Comparison of ENCODE assay signal across 27 cellular contexts in the genomic region with DNA sequence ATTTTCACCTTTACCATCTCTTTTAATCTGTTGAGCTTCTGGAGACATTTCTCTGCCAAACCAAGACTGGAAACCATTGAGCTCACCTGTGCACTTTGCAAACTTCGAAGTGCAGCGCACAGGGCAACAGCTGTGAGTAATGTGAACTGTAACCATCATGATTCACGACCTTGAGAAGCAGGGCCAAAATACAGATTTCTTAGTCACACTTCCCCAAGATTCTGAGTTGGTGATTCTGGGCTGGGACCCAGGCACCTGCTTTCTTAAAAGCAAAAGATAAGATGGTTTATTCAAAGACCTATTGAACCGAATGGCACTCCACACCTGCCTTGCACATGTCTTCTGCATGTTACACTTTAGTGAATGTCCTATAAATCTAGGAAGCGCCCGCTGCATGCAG. TPM values are rescaled to one million over a fixed set of nuclear protein-coding genes. Genes with fewer than 3 reads are reported as not detected.
DNase-seq lines count a peak whose midpoint lies in the region; ATAC-seq, FAIRE-seq and TF ChIP-seq lines count a peak whose summit lies in the region.
"Had no signal": no experiment of that assay in that cellular context is flagged by ENCODE, and none has a peak within 500 bp of the region (broad histone marks: within the 10 kb centered on the region; RNA-seq: fewer than 3 reads in every experiment).

No MANE protein-coding gene starts in this region.

- H3K4me3 ChIP-seq in PC-3 (ENCODE audit: low read length) (no peak overlapping the region), endothelial cell of umbilical vein (replicated peaks in 1 of 3; ENCODE audit: insufficient read depth in 1 of 3, low read depth in 1 of 3, low read length in 3 of 3) (no peak overlapping the region)
- H3K4me3 ChIP-seq in effector memory CD4-positive, alpha-beta T cell (ENCODE audit: insufficient read depth, low read depth, low read length, poor library complexity, severe bottlenecking) = no peak overlapping the region
- H3K4me3 ChIP-seq: A549, BLaER1, esophagus squamous epithelium, GM23338, mucosa of descending colon, right atrium auricular region had no signal

- H3K27ac ChIP-seq in PC-3 (ENCODE audit: low read length) = no peak overlapping the region
- H3K27ac ChIP-seq in endothelial cell of umbilical vein (ENCODE audit: insufficient read depth, low read depth, low read length) = no peak overlapping the region
- no peak overlapping the region for H3K27ac ChIP-seq in effector memory CD4-positive, alpha-beta T cell (ENCODE audit: insufficient read depth, low read length, poor library complexity, severe bottlenecking)
- H3K27ac ChIP-seq: A549, BLaER1, esophagus squamous epithelium had no signal

- H3K9me3 ChIP-seq in PC-3 (ENCODE audit: low read length) = no peaks in the 10 kb centered on the region
- no peaks in the 10 kb centered on the region for H3K9me3 ChIP-seq in endothelial cell of umbilical vein (replicated peaks; ENCODE audit: control insufficient read depth, insufficient read depth, low read length)
- H3K9me3 ChIP-seq in effector memory CD4-positive, alpha-beta T cell (ENCODE audit: control insufficient read depth, low read length) = no peaks in the 10 kb centered on the region
- H3K9me3 ChIP-seq: A549, BLaER1, esophagus squamous epithelium, mucosa of descending colon, right atrium auricular region had no signal

- H3K4me1 ChIP-seq in PC-3 (ENCODE audit: insufficient read depth, low read length) (peaks cover 14% of the 10 kb centered on the region), endothelial cell of umbilical vein (ENCODE audit: control insufficient read depth, extremely low read depth, insufficient read depth, low read length) (no peaks in the 10 kb centered on the region)
- H3K4me1 ChIP-seq in effector memory CD4-positive, alpha-beta T cell (ENCODE audit: control insufficient read depth, insufficient read depth, low read length, poor library complexity, severe bottlenecking) = peaks cover 9% of the 10 kb centered on the region
- H3K4me1 ChIP-seq: A549 had no signal

- no peaks in the 10 kb centered on the region for H4K20me1 ChIP-seq in PC-3 (ENCODE audit: low read length)
- no peaks in the 10 kb centered on the region for H4K20me1 ChIP-seq in endothelial cell of umbilical vein (replicated peaks; ENCODE audit: control insufficient read depth, extremely low read depth, insufficient read depth, low read length)

- TF ChIP-seq POLR2A in endothelial cell of umbilical vein (IDR thresholded peaks at IDR 0.05; ENCODE audit: low read depth, low read length) = no peak

- H3K27ac Mint-ChIP-seq in T-helper 2 cell treated with Interferon-gamma antibody and Interleukin-4, amounts not matched to agents 5 μg/mL and 100 μg/mL, for 36 hours = peak overlapping the region; percentile 22
- H3K27ac Mint-ChIP-seq in stimulated activated effector memory CD8-positive, alpha-beta T cell treated with anti-CD3 and anti-CD28 coated beads, Interleukin-12 subunit alpha, Interleukin-12 subunit beta, amount 100 ng/mL, for 72 hours = peak overlapping the region; percentile 19
- H3K27ac Mint-ChIP-seq: activated naive CD8-positive, alpha-beta T cell treated with anti-CD3 and anti-CD28 coated beads, Interleukin-2, amount 50 U/mL, for 24 hours; activated T-helper 2 cell treated with anti-CD3 and anti-CD28 coated beads, Interferon-gamma antibody, Interleukin-2, Interleukin-4, amounts not matched to agents 10 μg/mL and 5 μg/mL and 100 μg/mL, durations not matched to agents 14 hours and 24 hours and 36 hours; GM23338; type B pancreatic cell had no signal

- intact Hi-C loops in PC-3 (cut with micrococcal nuclease) = no loop called here
- intact Hi-C loops in endothelial cell of umbilical vein (cut with micrococcal nuclease) = loop anchor here (1.0 kb wide), 1 partner anchor 38 kb away; no protein-coding TSS in a partner anchor
- intact Hi-C loops in posterior cingulate gyrus (cut with DNase I) = no loop called here

- peaks cover 26% of the 10 kb centered on the region for H3K4me1 Mint-ChIP-seq in T-helper 2 cell treated with Interferon-gamma antibody and Interleukin-4, amounts not matched to agents 5 μg/mL and 100 μg/mL, for 36 hours (ENCODE audit: low read depth)
- H3K4me1 Mint-ChIP-seq in stimulated activated effector memory CD8-positive, alpha-beta T cell treated with anti-CD3 and anti-CD28 coated beads, Interleukin-12 subunit alpha, Interleukin-12 subunit beta, amount 100 ng/mL, for 72 hours = peaks cover 47% of the 10 kb centered on the region

- dilution Hi-C loops in endothelial cell of umbilical vein (cut with MboI; ENCODE audit: extremely low pct_ligation_motif_present, low sequenced_read_pairs) = no loop called here

- H3K36me3 ChIP-seq in PC-3 (ENCODE audit: low read depth, low read length) = no peaks in the 10 kb centered on the region; the same call in 1 of the 2 replicates
- H3K36me3 ChIP-seq in endothelial cell of umbilical vein (ENCODE audit: control insufficient read depth in 2 of 2, extremely low read depth in 1 of 2, insufficient read depth in 2 of 2, low read length in 2 of 2) = peaks cover 0 to 7% of the 10 kb centered on the region in 2 experiments
- H3K36me3 ChIP-seq in effector memory CD4-positive, alpha-beta T cell (ENCODE audit: control insufficient read depth, insufficient read depth, low read length) = peaks cover 19% of the 10 kb centered on the region

- peaks cover 4% of the 10 kb centered on the region for H3F3A ChIP-seq in PC-3 (ENCODE audit: low read length, unreplicated experiment)

- H3K9me3 Mint-ChIP-seq in T-helper 2 cell treated with Interferon-gamma antibody and Interleukin-4, amounts not matched to agents 5 μg/mL and 100 μg/mL, for 36 hours = no peaks in the 10 kb centered on the region
- no peaks in the 10 kb centered on the region for H3K9me3 Mint-ChIP-seq in stimulated activated effector memory CD8-positive, alpha-beta T cell treated with anti-CD3 and anti-CD28 coated beads, Interleukin-12 subunit alpha, Interleukin-12 subunit beta, amount 100 ng/mL, for 72 hours
- H3K9me3 Mint-ChIP-seq: activated naive CD8-positive, alpha-beta T cell treated with anti-CD3 and anti-CD28 coated beads, Interleukin-2, amount 50 U/mL, for 24 hours; activated T-helper 2 cell treated with anti-CD3 and anti-CD28 coated beads, Interferon-gamma antibody, Interleukin-2, Interleukin-4, amounts not matched to agents 10 μg/mL and 5 μg/mL and 100 μg/mL, durations not matched to agents 14 hours and 24 hours and 36 hours; GM23338; type B pancreatic cell had no signal

- no peak for FAIRE-seq in endothelial cell of umbilical vein (lab: Jason Lieb, UNC)
- FAIRE-seq: A549, D721Med, TTC549 had no signal

- H3K9me1 ChIP-seq in endothelial cell of umbilical vein (replicated peaks; ENCODE audit: control insufficient read depth, extremely low read depth, insufficient read depth, low read length) = no peaks in the 10 kb centered on the region

- H3K79me2 ChIP-seq in PC-3 (ENCODE audit: low read length) (no peaks in the 10 kb centered on the region), endothelial cell of umbilical vein (ENCODE audit: control insufficient read depth, insufficient read depth, low read length) (no peaks in the 10 kb centered on the region)

- BruUV-seq in PC-3 (replicated peaks; lab: Mats Ljungman, UMichigan) = no TSS peak
- BruUV-seq in endothelial cell of umbilical vein (replicated peaks; lab: Mats Ljungman, UMichigan) = no TSS peak

- no peaks in the 10 kb centered on the region for H3K9me2 ChIP-seq in PC-3 (replicated peaks; ENCODE audit: low read length)

- peaks cover 3% of the 10 kb centered on the region for H3K27me3 Mint-ChIP-seq in T-helper 2 cell treated with Interferon-gamma antibody and Interleukin-4, amounts not matched to agents 5 μg/mL and 100 μg/mL, for 36 hours (ENCODE audit: low read depth)
- H3K27me3 Mint-ChIP-seq: activated CD4-positive, alpha-beta T cell treated with anti-CD3 and anti-CD28 coated beads for 36 hours; activated naive CD8-positive, alpha-beta T cell treated with anti-CD3 and anti-CD28 coated beads, Interleukin-2, amount 50 U/mL, for 24 hours; type B pancreatic cell had no signal

- no peak overlapping the region for H3K4me3 Mint-ChIP-seq in T-helper 2 cell treated with Interferon-gamma antibody and Interleukin-4, amounts not matched to agents 5 μg/mL and 100 μg/mL, for 36 hours
- H3K4me3 Mint-ChIP-seq in stimulated activated effector memory CD8-positive, alpha-beta T cell treated with anti-CD3 and anti-CD28 coated beads, Interleukin-12 subunit alpha, Interleukin-12 subunit beta, amount 100 ng/mL, for 72 hours = no peak overlapping the region
- H3K4me3 Mint-ChIP-seq: activated CD4-positive, alpha-beta T cell treated with anti-CD3 and anti-CD28 coated beads for 36 hours; activated naive CD8-positive, alpha-beta T cell treated with anti-CD3 and anti-CD28 coated beads, Interleukin-2, amount 50 U/mL, for 24 hours; GM23338; type B pancreatic cell had no signal

- H2AFZ ChIP-seq in PC-3 (ENCODE audit: low read length) (no peak overlapping the region), endothelial cell of umbilical vein (ENCODE audit: low read depth, low read length) (no peak overlapping the region)
- H2AFZ ChIP-seq: GM23338 had no signal

- DNase-seq in T-helper 2 cell treated with Interferon-gamma antibody and Interleukin-4, amounts not matched to agents 5 μg/mL and 100 μg/mL, for 36 hours (ENCODE audit: low spot score) = no peak
- no peak for DNase-seq in T-helper 2 cell
- peak; percentile 71 for DNase-seq in PC-3
- peak; percentile 12 for DNase-seq in endothelial cell of umbilical vein (ENCODE audit: low read depth, low spot score)
- no peak for DNase-seq in stimulated activated effector memory CD8-positive, alpha-beta T cell treated with anti-CD3 and anti-CD28 coated beads, Interleukin-12 subunit alpha, Interleukin-12 subunit beta, amount 100 ng/mL, for 72 hours (ENCODE audit: low spot score in 2 of 2)
- DNase-seq in NCI-H2171 (lab: John Stamatoyannopoulos, UW) = no peak
- no peak for DNase-seq in posterior cingulate gyrus
- DNase-seq in effector memory CD4-positive, alpha-beta T cell = no peak
- DNase-seq: activated CD4-positive, alpha-beta T cell treated with anti-CD3 and anti-CD28 coated beads for 36 hours; activated naive CD8-positive, alpha-beta T cell treated with anti-CD3 and anti-CD28 coated beads, Interleukin-2, amount 50 U/mL, for 24 hours; esophagus squamous epithelium; glutamatergic neuron; MM.1S; mucosa of descending colon; NCI-H187 treated with DMSO at 0.1 percent for 48 hours; nucleus accumbens; stimulated activated naive CD8-positive, alpha-beta T cell treated with anti-CD3 and anti-CD28 coated beads, Interleukin-15, Interleukin-2, amounts not matched to agents 100 U/mL and 50 U/mL, for 24 hours had no signal

- ATAC-seq in PC-3 = peak; percentile 91
- no peak for ATAC-seq in stimulated activated effector memory CD8-positive, alpha-beta T cell treated with anti-CD3 and anti-CD28 coated beads, Interleukin-12 subunit alpha, Interleukin-12 subunit beta, amount 100 ng/mL, for 72 hours
- ATAC-seq: A549; activated CD4-positive, alpha-beta T cell treated with anti-CD3 and anti-CD28 coated beads for 36 hours; activated naive CD8-positive, alpha-beta T cell treated with anti-CD3 and anti-CD28 coated beads, Interleukin-2, amount 50 U/mL, for 24 hours; GM23338; left lobe of liver; mucosa of descending colon; stimulated activated naive CD8-positive, alpha-beta T cell treated with anti-CD3 and anti-CD28 coated beads, Interleukin-15, Interleukin-2, amounts not matched to agents 100 U/mL and 50 U/mL, for 24 hours had no signal

- POLR2A ChIA-PET in PC-3 (lab: Charles Lee; ENCODE audit: unreplicated experiment) = no interaction called here
- POLR2A ChIA-PET in endothelial cell of umbilical vein (lab: Charles Lee) = no interaction called here

- H3K27me3 ChIP-seq in PC-3 (ENCODE audit: low read length) = no peaks in the 10 kb centered on the region
- H3K27me3 ChIP-seq in endothelial cell of umbilical vein (ENCODE audit: control insufficient read depth in 2 of 2, insufficient read depth in 2 of 2, low read length in 2 of 2) = no peaks in the 10 kb centered on the region
- no peaks in the 10 kb centered on the region for H3K27me3 ChIP-seq in effector memory CD4-positive, alpha-beta T cell (replicated peaks; ENCODE audit: control insufficient read depth, insufficient read depth, low read length, poor library complexity, severe bottlenecking)
- H3K27me3 ChIP-seq: BLaER1, esophagus squamous epithelium, right atrium auricular region had no signal

- H3K9ac ChIP-seq in PC-3 (ENCODE audit: low read length) (no peak overlapping the region), endothelial cell of umbilical vein (replicated peaks; ENCODE audit: extremely low read depth, insufficient read depth, low read length) (no peak overlapping the region)
- H3K9ac ChIP-seq: BLaER1 had no signal

- CTCF ChIA-PET in PC-3 (lab: Charles Lee) = no interaction called here
- CTCF ChIA-PET in endothelial cell of umbilical vein (lab: Charles Lee) = interaction anchor here (0.6 to 1.4 kb wide), 3 partner anchors 9 to 96 kb away, joined by 3 to 4 read pairs (median 3); no protein-coding TSS in a partner anchor

- H3K36me3 Mint-ChIP-seq in T-helper 2 cell treated with Interferon-gamma antibody and Interleukin-4, amounts not matched to agents 5 μg/mL and 100 μg/mL, for 36 hours (ENCODE audit: low read depth) = peaks cover 17% of the 10 kb centered on the region
- H3K36me3 Mint-ChIP-seq in stimulated activated effector memory CD8-positive, alpha-beta T cell treated with anti-CD3 and anti-CD28 coated beads, Interleukin-12 subunit alpha, Interleukin-12 subunit beta, amount 100 ng/mL, for 72 hours = no peaks in the 10 kb centered on the region

- TF ChIP-seq CTCF in PC-3 (conservative IDR thresholded peaks at IDR 0.05; ENCODE audit: low read depth, low read length) (no peak), endothelial cell of umbilical vein (IDR thresholded peaks at IDR 0.05; ENCODE audit: extremely low read depth in 1 of 2, insufficient read depth in 1 of 2, low read depth in 1 of 2, low read length in 2 of 2) (no peak)

- H3K4me2 ChIP-seq in PC-3 (ENCODE audit: low read length) = no peak overlapping the region
- H3K4me2 ChIP-seq in endothelial cell of umbilical vein (ENCODE audit: insufficient read depth, low read length) = no peak overlapping the region
- H3K4me2 ChIP-seq: A549, GM23338 had no signal

RNA-seq across cellular contexts. Expression of a gene that starts 10.2 kb away (rescaled TPM):
- total RNA-seq in PC-3 (2014; rRNA removed) (73.5 and 76.7 TPM in 2 replicates), endothelial cell of umbilical vein (40.3 and 41.6 TPM in 2 replicates)
- 101 and 145 TPM in 2 replicates for polyA plus RNA-seq in endothelial cell of umbilical vein
- 44.2 and 64.4 TPM in 2 replicates for polyA plus RNA-seq in endothelial cell of umbilical vein (2011; cell fraction: cytosol; rRNA removed)
- 38.2 and 43.8 TPM in 2 replicates for polyA plus RNA-seq in endothelial cell of umbilical vein (2011; cell fraction: nucleus; rRNA removed)
- polyA plus RNA-seq in endothelial cell of umbilical vein (2012) = 29.8 and 42.6 TPM in 2 replicates
- 21.8 and 27.8 TPM in 2 replicates for polyA minus RNA-seq in endothelial cell of umbilical vein
- polyA minus RNA-seq in endothelial cell of umbilical vein (2011; cell fraction: cytosol; rRNA and poly(A)+ RNA removed) = 44.4 TPM
- polyA minus RNA-seq in endothelial cell of umbilical vein (2011; cell fraction: nucleus; rRNA and poly(A)+ RNA removed) = 9.5 and 12.6 TPM in 2 replicates

RNA-seq across cellular contexts. Expression of a gene that starts 15.9 kb away (rescaled TPM):
- total RNA-seq in PC-3 (2014; rRNA removed) (not detected in 2 replicates), endothelial cell of umbilical vein (not detected in 2 replicates)
- not detected in 2 replicates for polyA plus RNA-seq in endothelial cell of umbilical vein
- polyA plus RNA-seq in endothelial cell of umbilical vein (2011; cell fraction: cytosol; rRNA removed) = 0.04 and 0.10 TPM in 2 replicates
- not detected in 2 replicates for polyA plus RNA-seq in endothelial cell of umbilical vein (2011; cell fraction: nucleus; rRNA removed)
- 1.1 TPM in 1 of 2 replicates, not detected in the other for polyA plus RNA-seq in endothelial cell of umbilical vein (2012)
- polyA minus RNA-seq in endothelial cell of umbilical vein = not detected in 2 replicates
- not detected for polyA minus RNA-seq in endothelial cell of umbilical vein (2011; cell fraction: cytosol; rRNA and poly(A)+ RNA removed)
- polyA minus RNA-seq in endothelial cell of umbilical vein (2011; cell fraction: nucleus; rRNA and poly(A)+ RNA removed) = not detected in 2 replicates
- total RNA-seq: activated CD4-positive, alpha-beta T cell treated with anti-CD3 and anti-CD28 coated beads for 36 hours; activated T-helper 2 cell treated with anti-CD3 and anti-CD28 coated beads, Interferon-gamma antibody, Interleukin-2, Interleukin-4, amounts not matched to agents 10 μg/mL and 5 μg/mL and 100 μg/mL, durations not matched to agents 14 hours and 24 hours and 36 hours; left lobe of liver; NCI-H460 had no signal
- polyA plus RNA-seq: A549 had no signal

RNA-seq across cellular contexts. Expression of a gene that starts 54.6 kb away (rescaled TPM):
- total RNA-seq in PC-3 (2014; rRNA removed) = 0.07 TPM in 1 of 2 replicates, not detected in the other
- total RNA-seq in endothelial cell of umbilical vein = 2.6 and 3.2 TPM in 2 replicates
- 0.44 and 0.49 TPM in 2 replicates for polyA plus RNA-seq in endothelial cell of umbilical vein
- polyA plus RNA-seq in endothelial cell of umbilical vein (2011; cell fraction: cytosol; rRNA removed) = 0.45 and 0.54 TPM in 2 replicates
- polyA plus RNA-seq in endothelial cell of umbilical vein (2011; cell fraction: nucleus; rRNA removed) = 0.38 and 0.41 TPM in 2 replicates
- 0.53 and 0.59 TPM in 2 replicates for polyA plus RNA-seq in endothelial cell of umbilical vein (2012)
- polyA minus RNA-seq in endothelial cell of umbilical vein = 1.1 TPM in 2 replicates
- polyA minus RNA-seq in endothelial cell of umbilical vein (2011; cell fraction: cytosol; rRNA and poly(A)+ RNA removed) = not detected
- polyA minus RNA-seq in endothelial cell of umbilical vein (2011; cell fraction: nucleus; rRNA and poly(A)+ RNA removed) = 0.10 and 0.38 TPM in 2 replicates
- total RNA-seq: esophagus squamous epithelium, left lobe of liver, right atrium auricular region had no signal

RNA-seq across cellular contexts. Expression of a gene that starts 59.7 kb away (rescaled TPM):
- total RNA-seq in PC-3 (2014; rRNA removed) = 13.2 and 24.8 TPM in 2 replicates
- 25.3 and 26.5 TPM in 2 replicates for total RNA-seq in endothelial cell of umbilical vein
- 13.8 and 14.8 TPM in 2 replicates for polyA plus RNA-seq in endothelial cell of umbilical vein
- polyA plus RNA-seq in endothelial cell of umbilical vein (2011; cell fraction: cytosol; rRNA removed) = 7.7 and 9.8 TPM in 2 replicates
- polyA plus RNA-seq in endothelial cell of umbilical vein (2011; cell fraction: nucleus; rRNA removed) = 31.6 and 36.9 TPM in 2 replicates
- polyA plus RNA-seq in endothelial cell of umbilical vein (2012) = 5.9 and 6.5 TPM in 2 replicates
- polyA minus RNA-seq in endothelial cell of umbilical vein = 40.9 and 44.9 TPM in 2 replicates
- polyA minus RNA-seq in endothelial cell of umbilical vein (2011; cell fraction: cytosol; rRNA and poly(A)+ RNA removed) = 13.4 TPM
- 32.1 and 46.5 TPM in 2 replicates for polyA minus RNA-seq in endothelial cell of umbilical vein (2011; cell fraction: nucleus; rRNA and poly(A)+ RNA removed)

RNA-seq across cellular contexts. Expression of a gene that starts 59.9 kb away (rescaled TPM):
- total RNA-seq in PC-3 (2014; rRNA removed) (6.1 and 12.9 TPM in 2 replicates), endothelial cell of umbilical vein (41.2 and 43.3 TPM in 2 replicates)
- polyA plus RNA-seq in endothelial cell of umbilical vein = 17.7 and 20.4 TPM in 2 replicates
- 9.3 and 11.3 TPM in 2 replicates for polyA plus RNA-seq in endothelial cell of umbilical vein (2011; cell fraction: cytosol; rRNA removed)
- 77.2 and 91.1 TPM in 2 replicates for polyA plus RNA-seq in endothelial cell of umbilical vein (2011; cell fraction: nucleus; rRNA removed)
- 9.6 and 12.6 TPM in 2 replicates for polyA plus RNA-seq in endothelial cell of umbilical vein (2012)
- 40.5 and 45.3 TPM in 2 replicates for polyA minus RNA-seq in endothelial cell of umbilical vein
- polyA minus RNA-seq in endothelial cell of umbilical vein (2011; cell fraction: cytosol; rRNA and poly(A)+ RNA removed) = 2.8 TPM
- 43.1 and 47.0 TPM in 2 replicates for polyA minus RNA-seq in endothelial cell of umbilical vein (2011; cell fraction: nucleus; rRNA and poly(A)+ RNA removed)

Comparison
In these comparisons a context has a peak if more than half of its experiments do, and no peak if none do; other contexts are left out.
1. DNase-seq: peak in PC-3 (single experiment) and endothelial cell of umbilical vein (single experiment); none in T-helper 2 cell treated with Interferon-gamma antibody and Interleukin-4, amounts not matched to agents 5 μg/mL and 100 μg/mL, for 36 hours (single experiment), T-helper 2 cell (0 of 5), stimulated activated effector memory CD8-positive, alpha-beta T cell treated with anti-CD3 and anti-CD28 coated beads, Interleukin-12 subunit alpha, Interleukin-12 subunit beta, amount 100 ng/mL, for 72 hours (0 of 2), NCI-H2171 (single experiment), posterior cingulate gyrus (0 of 10) and effector memory CD4-positive, alpha-beta T cell (0 of 3).